ENCODE assay signal across 22 cellular contexts in genomic region chr11:32526715-32527114, GRCh38.
"Had no signal": no experiment of that assay in that cellular context is flagged by ENCODE, and none has a peak within 500 bp of the region (broad histone marks: within the 10 kb centered on the region; RNA-seq: fewer than 3 reads in every experiment).

No MANE protein-coding gene starts in this region.

- H3K4me1 Mint-ChIP-seq: central memory CD8-positive, alpha-beta T cell had no signal

- H3K9me3 ChIP-seq: pancreas, suprapubic skin, thyroid gland, upper lobe of left lung, vagina had no signal

- H3K36me3 ChIP-seq: pancreas, suprapubic skin, thyroid gland, upper lobe of left lung, vagina had no signal

- H3K27me3 ChIP-seq: hepatocyte, pancreas, suprapubic skin, thyroid gland, upper lobe of left lung, vagina had no signal

- H3K27ac ChIP-seq: hepatocyte, pancreas, suprapubic skin, thyroid gland, upper lobe of left lung, vagina had no signal

- H3K4me3 ChIP-seq: dorsolateral prefrontal cortex, hepatocyte, pancreas, smooth muscle cell, suprapubic skin, thyroid gland, upper lobe of left lung, vagina had no signal

- FAIRE-seq: endothelial cell of umbilical vein, kidney, pancreas had no signal

- H3K9me3 Mint-ChIP-seq: central memory CD8-positive, alpha-beta T cell had no signal

- H3K27ac Mint-ChIP-seq: progenitor cell of endocrine pancreas had no signal

- H2AFZ ChIP-seq: hepatocyte had no signal

- H3K27me3 Mint-ChIP-seq: progenitor cell of endocrine pancreas had no signal

- DNase-seq: cortex of kidney; dorsolateral prefrontal cortex; effector CD8-positive, alpha-beta T cell; erythroblast; foreskin melanocyte; head of caudate nucleus; kidney; mammary epithelial cell; midbrain; occipital lobe; pancreas; stimulated activated CD4-positive, alpha-beta T cell treated with anti-CD3 and anti-CD28 coated beads, Interleukin-2, amount 100 ng/mL, for 48 hours; stimulated activated naive CD8-positive, alpha-beta T cell treated with anti-CD3 and anti-CD28 coated beads, Interleukin-15, Interleukin-2, amounts not matched to agents 100 U/mL and 50 U/mL, for 24 hours; thyroid gland; upper lobe of left lung had no signal

- H3K4me2 ChIP-seq: hepatocyte, smooth muscle cell had no signal

- H3K4me3 Mint-ChIP-seq: central memory CD8-positive, alpha-beta T cell had no signal

- H3K4me1 ChIP-seq: pancreas, suprapubic skin, thyroid gland, upper lobe of left lung, vagina had no signal
